29 cellular contexts compared by ENCODE assay signal in the genomic region with DNA sequence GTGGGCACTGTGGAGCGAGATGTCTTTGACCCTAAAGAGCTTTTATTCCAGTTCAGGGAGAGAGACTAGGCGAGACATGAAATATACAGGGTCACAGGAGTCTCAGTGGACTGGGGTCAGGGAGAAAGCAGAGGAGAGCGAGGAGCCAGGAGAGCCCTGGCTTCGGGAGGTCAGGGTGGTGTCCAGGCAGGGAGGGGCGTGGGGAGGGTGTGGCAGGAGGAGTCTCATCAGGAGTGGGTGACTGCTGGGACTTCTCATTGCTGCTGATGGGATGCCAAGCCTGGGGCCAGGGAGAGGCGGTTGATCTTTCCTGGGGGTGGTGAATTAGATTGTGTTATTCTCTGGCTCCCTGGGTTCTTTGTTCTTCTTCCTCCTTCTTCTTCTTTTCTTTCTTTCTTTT.
"Had no signal": no experiment of that assay in that cellular context is flagged by ENCODE, and none has a peak within 500 bp of the region (broad histone marks: within the 10 kb centered on the region; RNA-seq: fewer than 3 reads in every experiment).

No MANE protein-coding gene starts in this region.

- ATAC-seq: left colon; left lung; lower lobe of right lung; natural killer cell; psoas muscle; right lobe of liver; stimulated activated memory B cell treated with anti-CD40 and anti-IgM and Interleukin-4, amounts not matched to agents 10 μg/mL and 1 μg/mL and 100 μg/mL, for 72 hours; stimulated activated naive CD8-positive, alpha-beta T cell treated with anti-CD3 and anti-CD28 coated beads, Interleukin-15, amount 100 ng/mL, for 72 hours had no signal

- H3K4me3 Mint-ChIP-seq: immature natural killer cell; mesothelial cell of epicardium; naive B cell; natural killer cell; stimulated activated memory B cell treated with anti-CD40 and anti-IgM and Interleukin-4, amounts not matched to agents 10 μg/mL and 1 μg/mL and 100 μg/mL, for 72 hours; stimulated activated naive CD8-positive, alpha-beta T cell treated with anti-CD3 and anti-CD28 coated beads, Interleukin-15, amount 100 ng/mL, for 72 hours had no signal

- H3K27ac ChIP-seq: left lung, lower lobe of right lung, neutrophil, parathyroid adenoma, psoas muscle, right lobe of liver, tibial nerve, upper lobe of left lung, vagina had no signal

- H2AFZ ChIP-seq: parathyroid adenoma had no signal

- H3K27me3 Mint-ChIP-seq: naive B cell; stimulated activated memory B cell treated with anti-CD40 and anti-IgM and Interleukin-4, amounts not matched to agents 10 μg/mL and 1 μg/mL and 100 μg/mL, for 72 hours; stimulated activated naive CD8-positive, alpha-beta T cell treated with anti-CD3 and anti-CD28 coated beads, Interleukin-15, amount 100 ng/mL, for 72 hours had no signal

- H3K27me3 ChIP-seq: left lung, right lobe of liver, upper lobe of left lung, vagina had no signal

- H3K4me1 Mint-ChIP-seq: immature natural killer cell; mesothelial cell of epicardium; naive B cell; natural killer cell; stimulated activated memory B cell treated with anti-CD40 and anti-IgM and Interleukin-4, amounts not matched to agents 10 μg/mL and 1 μg/mL and 100 μg/mL, for 72 hours; stimulated activated naive CD8-positive, alpha-beta T cell treated with anti-CD3 and anti-CD28 coated beads, Interleukin-15, amount 100 ng/mL, for 72 hours had no signal

- H3K9me3 ChIP-seq: left lung, lower lobe of right lung, neutrophil, psoas muscle, right lobe of liver, tibial nerve, upper lobe of left lung, vagina had no signal

- H3K9me3 Mint-ChIP-seq: immature natural killer cell; mesothelial cell of epicardium; natural killer cell; stimulated activated memory B cell treated with anti-CD40 and anti-IgM and Interleukin-4, amounts not matched to agents 10 μg/mL and 1 μg/mL and 100 μg/mL, for 72 hours; stimulated activated naive CD8-positive, alpha-beta T cell treated with anti-CD3 and anti-CD28 coated beads, Interleukin-15, amount 100 ng/mL, for 72 hours had no signal

- H3K9ac ChIP-seq: parathyroid adenoma had no signal

- H3K27ac Mint-ChIP-seq: immature natural killer cell; mesothelial cell of epicardium; naive B cell; natural killer cell; stimulated activated memory B cell treated with anti-CD40 and anti-IgM and Interleukin-4, amounts not matched to agents 10 μg/mL and 1 μg/mL and 100 μg/mL, for 72 hours had no signal

- H3K36me3 Mint-ChIP-seq: immature natural killer cell; mesothelial cell of epicardium; naive B cell; natural killer cell; stimulated activated memory B cell treated with anti-CD40 and anti-IgM and Interleukin-4, amounts not matched to agents 10 μg/mL and 1 μg/mL and 100 μg/mL, for 72 hours had no signal

- H3K4me1 ChIP-seq: left lung, lower lobe of right lung, parathyroid adenoma, psoas muscle, tibial nerve, upper lobe of left lung, vagina had no signal

- H3K36me3 ChIP-seq: left lung, lower lobe of right lung, neutrophil, right lobe of liver, tibial nerve, upper lobe of left lung, vagina had no signal

- H3K79me2 ChIP-seq: parathyroid adenoma had no signal

- FAIRE-seq: islet of Langerhans, kidney had no signal

- H3K4me2 ChIP-seq: smooth muscle cell had no signal

- H3K4me3 ChIP-seq: left lung, lower lobe of right lung, psoas muscle, right lobe of liver, smooth muscle cell, tibial nerve, upper lobe of left lung, vagina had no signal

- DNase-seq: hypothalamus; immature natural killer cell; kidney; left lung; lower lobe of right lung; mammary epithelial cell; mesendoderm; naive B cell; natural killer cell; occipital lobe; psoas muscle; stimulated activated CD4-positive, alpha-beta T cell treated with anti-CD3 and anti-CD28 coated beads, Interleukin-1b, Interleukin-23, amount 100 ng/mL, for 48 hours; stimulated activated CD4-positive, alpha-beta T cell treated with anti-CD3 and anti-CD28 coated beads, Interleukin-2, amount 100 ng/mL, for 48 hours; stimulated activated CD4-positive, alpha-beta T cell treated with anti-CD3 and anti-CD28 coated beads, Interleukin-4, amount 100 ng/mL, for 4 hours; stimulated activated CD8-positive, alpha-beta memory T cell treated with anti-CD3 and anti-CD28 coated beads, Interleukin-4, amount 100 ng/mL, for 48 hours; stimulated activated naive CD4-positive, alpha-beta T cell treated with Interleukin-2 at 50 U/mL for 16 hours; stimulated activated naive CD8-positive, alpha-beta T cell treated with anti-CD3 and anti-CD28 coated beads, Interleukin-15, amount 100 ng/mL, for 72 hours; substantia nigra; upper lobe of left lung had no signal
